Comparison of ENCODE assay signal across 8 cellular contexts in the genomic region with DNA sequence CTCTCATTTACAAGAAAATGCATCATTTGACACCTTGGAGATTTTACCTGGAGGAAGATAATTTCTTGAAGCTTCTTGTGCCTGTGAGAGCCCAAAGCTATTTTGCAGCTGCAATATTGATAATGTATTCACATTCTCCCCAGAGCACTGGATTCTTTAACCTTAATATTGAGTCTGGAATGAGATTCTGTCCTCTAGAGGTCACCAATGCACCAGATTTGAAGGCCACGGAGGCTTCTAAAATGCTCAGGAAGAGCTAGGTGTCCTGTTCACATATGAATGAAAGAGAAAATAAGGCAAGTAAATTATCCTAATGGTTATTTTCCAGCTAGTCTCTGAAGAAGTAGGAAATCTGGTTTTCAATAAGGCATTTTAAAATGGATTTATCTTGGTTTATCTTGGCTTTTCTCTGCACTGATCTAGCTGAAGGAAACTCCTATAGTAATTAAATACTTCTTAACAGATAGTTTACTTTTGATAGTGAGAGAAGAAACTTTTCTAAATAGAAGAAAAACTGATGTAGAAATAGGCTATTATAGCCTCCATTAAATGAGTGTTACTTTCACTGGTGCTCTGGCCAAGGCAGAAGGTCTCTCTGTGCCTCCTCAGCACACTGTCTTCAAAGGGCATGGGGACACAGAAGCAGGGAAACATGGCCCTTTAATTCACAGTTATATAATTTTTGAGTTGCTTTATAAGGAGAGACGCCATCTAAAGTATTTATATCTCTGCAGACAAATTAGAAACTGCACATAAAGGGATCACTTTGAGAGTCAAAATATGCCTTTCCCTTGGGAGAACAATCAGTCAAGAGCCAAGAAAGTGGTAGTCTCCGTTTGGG.
DNase-seq lines count a peak whose midpoint lies in the region; ATAC-seq, FAIRE-seq and TF ChIP-seq lines count a peak whose summit lies in the region.

No MANE protein-coding gene starts in this region.

- POLR2A ChIA-PET in Panc1 (lab: Charles Lee) = interaction anchor here (0.6 kb wide), 1 partner anchor 79 kb away, joined by 4 read pairs; no protein-coding TSS in a partner anchor

- in situ Hi-C loops in Panc1 (cut with HindIII; ENCODE audit: low pct_unique_long_range_greater_than_20kb, low sequenced_read_pairs) = no loop called here

- FAIRE-seq in GM12891 (lab: Jason Lieb, UNC) = no peak

- TF ChIP-seq POLR2A in right lobe of liver (IDR thresholded peaks at IDR 0.05) (no peak), vagina (IDR thresholded peaks at IDR 0.05) (no peak), GM12891 (IDR thresholded peaks at IDR 0.05; ENCODE audit: low read depth, low read length) (no peak)

- peak overlapping the region; percentile 89 for H3K27ac ChIP-seq in Panc1 (ENCODE audit: low read length)
- H3K27ac ChIP-seq in coronary artery = peak overlapping the region in 1 of 2 donors; percentile 57
- H3K27ac ChIP-seq in right lobe of liver = no peak overlapping the region
- peak overlapping the region; percentile 22 for H3K27ac ChIP-seq in vagina

- no TSS peak for BruUV-seq in Panc1 (replicated peaks; lab: Mats Ljungman, UMichigan)

- H3K36me3 ChIP-seq in Panc1 (ENCODE audit: control insufficient read depth, insufficient read depth, low read length) (no peaks in the 10 kb centered on the region), right lobe of liver (no peaks in the 10 kb centered on the region), vagina (no peaks in the 10 kb centered on the region)

- TF ChIP-seq CTCF in AG09319 (IDR thresholded peaks at IDR 0.05; ENCODE audit: low read depth, low read length) (peak; percentile 67), GM12864 (IDR thresholded peaks at IDR 0.05; ENCODE audit: low read depth, low read length, missing control alignments) (peak; percentile 39), Panc1 (IDR thresholded peaks at IDR 0.05) (peak; percentile 71), coronary artery (IDR thresholded peaks at IDR 0.05) (peak; percentile 32), right lobe of liver (IDR thresholded peaks at IDR 0.05) (peak; percentile 63 to 71 (median 66)), vagina (IDR thresholded peaks at IDR 0.05) (peak; percentile 50 to 71 (median 64))

- no peaks in the 10 kb centered on the region for H3K27me3 ChIP-seq in Panc1 (ENCODE audit: control insufficient read depth, insufficient read depth, low read length)
- H3K27me3 ChIP-seq in right lobe of liver = no peaks in the 10 kb centered on the region
- H3K27me3 ChIP-seq in vagina = no peaks in the 10 kb centered on the region

- H3K4me1 ChIP-seq in Panc1 (ENCODE audit: control insufficient read depth, insufficient read depth, low read length) (peaks cover 28% of the 10 kb centered on the region), right lobe of liver (peaks cover 0 to 18% (median 0%) of the 10 kb centered on the region in 4 donors), vagina (peaks cover 48% of the 10 kb centered on the region)

- WGBS in right lobe of liver (ENCODE audit: insufficient coverage, low coverage, low lambda C conversion rate, missing lambda C conversion rate) = 31% methylated on average over 3 of the region's 3 CpGs

- H3K9me3 ChIP-seq in Panc1 (ENCODE audit: control insufficient read depth, insufficient read depth, low read depth, low read length) (no peaks in the 10 kb centered on the region), right lobe of liver (no peaks in the 10 kb centered on the region), vagina (no peaks in the 10 kb centered on the region)

- CTCF ChIA-PET in Panc1 (lab: Charles Lee) = interaction anchor here (1.0 to 1.9 kb wide), 5 partner anchors 108 to 681 kb away, joined by 3 to 13 read pairs (median 5); a partner anchor contains a TSS

- H3K4me3 ChIP-seq in GM12864 (ENCODE audit: low read depth, low read length) = no peak overlapping the region
- H3K4me3 ChIP-seq in Panc1 (ENCODE audit: low read depth in 2 of 2, low read length in 2 of 2) = no peak overlapping the region
- H3K4me3 ChIP-seq in coronary artery = peak overlapping the region; percentile 25
- no peak overlapping the region for H3K4me3 ChIP-seq in right lobe of liver
- H3K4me3 ChIP-seq in vagina = no peak overlapping the region

- peak; percentile 51 for DNase-seq in AG09319 (ENCODE audit: extremely low read depth, low read depth)
- DNase-seq in GM12864 (ENCODE audit: low read depth) = peak; percentile 18
- peak; percentile 39 for DNase-seq in HPDE6-E6E7 (ENCODE audit: extremely low spot score)
- DNase-seq in Panc1 (ENCODE audit: low read depth, low spot score) = peak; percentile 61
- DNase-seq in coronary artery (ENCODE audit: low spot score) = no peak
- peak in 1 of 3 donors; percentile 55 for DNase-seq in right lobe of liver
- DNase-seq in vagina (ENCODE audit: extremely low spot score in 2 of 2) = no peak
- no peak for DNase-seq in GM12891 (ENCODE audit: insufficient read length, low spot score)

- intact Hi-C loops in Panc1 (cut with micrococcal nuclease; ENCODE audit: unreplicated experiment) (loop anchor here (1.0 to 5.0 kb wide), 4 partner anchors 108 to 681 kb away; a partner anchor contains a TSS), right lobe of liver (cut with DNase I) (loop anchor here (10.0 kb wide), 2 partner anchors 125 to 675 kb away; no protein-coding TSS in a partner anchor), vagina (cut with DNase I) (loop anchor here (5.0 kb wide), 1 partner anchor 683 kb away; a partner anchor contains a TSS)

- ATAC-seq in Panc1 (peak; percentile 89), right lobe of liver (peak; percentile 72 to 88 (median 79))

TF ChIP-seq in GM12891, 5 proteins besides CTCF, POLR2A, EP300 and RAD21:
- no peak for TF ChIP-seq SPI1 (IDR thresholded peaks at IDR 0.05; ENCODE audit: low read depth, low read length)
- TF ChIP-seq PAX5 (IDR thresholded peaks at IDR 0.05; ENCODE audit: insufficient read depth, low read length, severe bottlenecking) = no peak
- no peak for TF ChIP-seq POU2F2 (IDR thresholded peaks at IDR 0.05; ENCODE audit: low read depth, low read length)
- no peak for TF ChIP-seq POLR2AphosphoS5 (IDR thresholded peaks at IDR 0.05; ENCODE audit: low read depth, low read length)
- TF ChIP-seq TAF1 (IDR thresholded peaks at IDR 0.05; ENCODE audit: low read depth, low read length) = no peak

Comparison
In these comparisons a context has a peak if more than half of its experiments do, and no peak if none do; other contexts are left out.
1. DNase-seq: peak in AG09319 (single experiment), GM12864 (single experiment), HPDE6-E6E7 (single experiment) and Panc1 (single experiment); none in coronary artery (single experiment), vagina (0 of 2) and GM12891 (single experiment).
2. H3K27ac ChIP-seq: peak in Panc1 (single experiment) and vagina (single experiment); none in right lobe of liver (0 of 3).
3. Peak in every context shown above with its lines, with median percentiles within 50 percentile points of each other: CTCF ChIP-seq.